Comparison of ENCODE assay signal across 8 cellular contexts in genomic region chr19:36215276-36216171, GRCh38. TPM values are rescaled to one million over a fixed set of nuclear protein-coding genes. Genes with fewer than 3 reads are reported as not detected.
DNase-seq lines count a peak whose midpoint lies in the region; ATAC-seq and TF ChIP-seq lines count a peak whose summit lies in the region.

No MANE protein-coding gene starts in this region.

- H3K9me3 ChIP-seq in BE2C (no peaks in the 10 kb centered on the region), NT2/D1 (ENCODE audit: insufficient read depth, low read length) (no peaks in the 10 kb centered on the region), mesodermal cell (ENCODE audit: control insufficient read depth, low read length) (no peaks in the 10 kb centered on the region)

- H3K27me3 ChIP-seq in BE2C: no peaks in the 10 kb centered on the region
- no peaks in the 10 kb centered on the region for H3K27me3 ChIP-seq in NT2/D1 (ENCODE audit: insufficient read depth, insufficient read length)

- H3K36me3 ChIP-seq in BE2C (peaks cover 34% of the 10 kb centered on the region), NT2/D1 (ENCODE audit: insufficient read depth, insufficient read length, low read length) (peaks cover 16% of the 10 kb centered on the region), mesodermal cell (ENCODE audit: control insufficient read depth, insufficient read depth, low read length) (peaks cover 34% of the 10 kb centered on the region)

- H3K9ac ChIP-seq in NT2/D1 (ENCODE audit: insufficient read length, low read depth): peak overlapping the region; percentile 90

- ATAC-seq in GM21528 (IDR thresholded peaks at IDR 0.05; ENCODE audit: low FRiP score, unreplicated experiment): peak; percentile 20
- no peak for ATAC-seq in GM19023 (IDR thresholded peaks at IDR 0.05; ENCODE audit: unreplicated experiment)

- 0% methylated on average over 13 to 16 of the region's 27 CpGs for WGBS in mesodermal cell (ENCODE audit: insufficient coverage in 2 of 2), 2 experiments

- DNase-seq in BE2C (peak; percentile 17), NT2/D1 (ENCODE audit: low read depth, low spot score) (no peak), D341Med (ENCODE audit: low spot score) (no peak), RPMI8226 (no peak)

- H3K27ac ChIP-seq in cingulate gyrus (ENCODE audit: low read depth, low read length): peak overlapping the region; percentile 73
- peak overlapping the region; percentile 95 for H3K27ac ChIP-seq in mesodermal cell (ENCODE audit: low read depth, low read length, severe bottlenecking)

- peak overlapping the region; percentile 99 for H3K4me3 ChIP-seq in BE2C (ENCODE audit: low read depth, low read length)
- peak overlapping the region; percentile 98 for H3K4me3 ChIP-seq in NT2/D1 (ENCODE audit: insufficient read length, low read depth)
- peak overlapping the region; percentile 67 for H3K4me3 ChIP-seq in mesodermal cell (ENCODE audit: extremely low read depth, insufficient read depth, low read length, poor library complexity, severe bottlenecking)

- TF ChIP-seq CTCF in BE2C (IDR thresholded peaks at IDR 0.05; ENCODE audit: low read depth, low read length): no peak

- H3K4me1 ChIP-seq in BE2C (no peaks in the 10 kb centered on the region; the same call in 1 of the 2 replicates), NT2/D1 (ENCODE audit: insufficient read depth, insufficient read length) (peaks cover 2% of the 10 kb centered on the region), mesodermal cell (ENCODE audit: control insufficient read depth, insufficient read depth, low read length, poor library complexity, severe bottlenecking) (peaks cover 3% of the 10 kb centered on the region)

RNA-seq across cellular contexts. Expression of gene ZNF146, which starts 0.6 kb away (rescaled TPM):
- 117 TPM for polyA plus RNA-seq in BE2C (2012; ENCODE audit: insufficient read depth, insufficient read length, low read depth)
- polyA plus RNA-seq in mesodermal cell (2013, experiment 1 of 2): 82.6 TPM
- polyA plus RNA-seq in mesodermal cell (2013, experiment 2 of 2): 85.0 TPM

RNA-seq across cellular contexts. Expression of gene ZNF565, which starts 1.1 kb away (rescaled TPM):
- 2.5 TPM for polyA plus RNA-seq in BE2C (2012; ENCODE audit: insufficient read depth, insufficient read length, low read depth)
- 3.2 TPM for polyA plus RNA-seq in mesodermal cell (2013, experiment 1 of 2)
- 3.0 TPM for polyA plus RNA-seq in mesodermal cell (2013, experiment 2 of 2)
